In genomic region chr10:21732067-21732772, GRCh38 we compare ENCODE assay signal across 8 cellular contexts.
DNase-seq lines count a peak whose midpoint lies in the region; ATAC-seq and TF ChIP-seq lines count a peak whose summit lies in the region.
"Had no signal": no experiment of that assay in that cellular context is flagged by ENCODE, and none has a peak within 500 bp of the region (broad histone marks: within the 10 kb centered on the region; RNA-seq: fewer than 3 reads in every experiment).

No MANE protein-coding gene starts in this region.

- H3K4me2 ChIP-seq in IMR-90 (ENCODE audit: low read depth, low read length), result no peak overlapping the region

- peak; percentile 88 for ATAC-seq in GM21529 (IDR thresholded peaks at IDR 0.05; ENCODE audit: unreplicated experiment)
- ATAC-seq in IMR-90 (ENCODE audit: low read depth), result peak; percentile 95

- H3K4me1 ChIP-seq in IMR-90 (ENCODE audit: control insufficient read depth, insufficient read depth, low read length), result peaks cover 4% of the 10 kb centered on the region

- TF ChIP-seq RAD21 in IMR-90 (IDR thresholded peaks at IDR 0.05; ENCODE audit: low read length), result peak; percentile 93

- no peak overlapping the region for H3K18ac ChIP-seq in IMR-90 (ENCODE audit: low read depth, low read length)

- H4K5ac ChIP-seq in IMR-90 (ENCODE audit: low read depth, low read length), result no peak overlapping the region

- no peak overlapping the region for H2BK15ac ChIP-seq in IMR-90 (ENCODE audit: low read depth, low read length)

- peak overlapping the region; percentile 38 for H2AFZ ChIP-seq in IMR-90 (replicated peaks; ENCODE audit: low read length, poor library complexity)

- H3K27ac ChIP-seq in IMR-90 (ENCODE audit: insufficient read depth, low read length) (no peak overlapping the region), dorsolateral prefrontal cortex (no peak overlapping the region)
- H3K27ac ChIP-seq: epithelial cell of prostate had no signal

- no peak overlapping the region for H3K56ac ChIP-seq in IMR-90 (ENCODE audit: extremely low read depth, insufficient read depth, low read length)

- no peak overlapping the region for H2BK120ac ChIP-seq in IMR-90 (ENCODE audit: low read depth, low read length)

- intact Hi-C loops in IMR-90 (cut with micrococcal nuclease), result loop anchor here (1.0 to 10.0 kb wide), 6 partner anchors 215 to 453 kb away; no protein-coding TSS in a partner anchor
- intact Hi-C loops in dorsolateral prefrontal cortex (cut with DNase I), result loop anchor here (1.0 to 10.0 kb wide), 2 partner anchors 197 to 237 kb away; partner anchors contain the start of gene MLLT10 (in 1 of the 2)

- TF ChIP-seq POLR2A in IMR-90 (IDR thresholded peaks at IDR 0.05; ENCODE audit: low read depth, low read length), result no peak

- H3K23ac ChIP-seq in IMR-90 (ENCODE audit: low read depth, low read length), result no peak overlapping the region

- DNase-seq in GM03348 (ENCODE audit: low spot score), result peak; percentile 83
- peak; percentile 82 for DNase-seq in IMR-90
- peak; percentile 65 for DNase-seq in SK-N-DZ (ENCODE audit: low spot score)
- peak in 8 of 10 donors; percentile 39 to 77 (median 52) for DNase-seq in dorsolateral prefrontal cortex
- peak; percentile 83 to 88 for DNase-seq in lung microvascular endothelial cell (ENCODE audit: low read depth in 2 of 2)
- peak; percentile 80 for DNase-seq in superior temporal gyrus (ENCODE audit: extremely low spot score)

- H4K91ac ChIP-seq in IMR-90 (ENCODE audit: insufficient read depth, low read depth, low read length), result no peak overlapping the region

- WGBS in IMR-90 (ENCODE audit: extremely low coverage in 2 of 2, insufficient read length in 1 of 2), 2 experiments, result no CpG with 5 or more reads among the region's 10 CpGs

- no peak overlapping the region for H2BK5ac ChIP-seq in IMR-90 (ENCODE audit: low read depth, low read length, poor library complexity, severe bottlenecking)

- H3K9ac ChIP-seq in IMR-90 (ENCODE audit: low read depth, low read length), result no peak overlapping the region

- no peaks in the 10 kb centered on the region for H3K9me3 ChIP-seq in IMR-90 (ENCODE audit: control insufficient read depth, insufficient read depth, low read length)

- H2AK9ac ChIP-seq in IMR-90 (replicated peaks; ENCODE audit: low read depth, low read length, poor library complexity), result no peak overlapping the region

- peaks cover 4% of the 10 kb centered on the region; the same call in 1 of the 2 replicates for H4K20me1 ChIP-seq in IMR-90 (ENCODE audit: insufficient read depth, low read length)

- in situ Hi-C loops in IMR-90 (cut with MboI; ENCODE audit: low sequenced_read_pairs), result loop anchor here (25.0 kb wide), 1 partner anchor 645 kb away; no protein-coding TSS in a partner anchor

- H3K4me3 ChIP-seq in IMR-90 (ENCODE audit: insufficient read depth, low read depth, low read length) (no peak overlapping the region), dorsolateral prefrontal cortex (peak overlapping the region in 1 of 59 donors; percentile 17)

- no peak overlapping the region for H2AK5ac ChIP-seq in IMR-90 (ENCODE audit: low read depth, low read length)

- BruUV-seq in IMR-90 (replicated peaks; lab: Mats Ljungman, UMichigan), result no TSS peak

- no peak overlapping the region; a peak in 1 of 4 replicates for H4K8ac ChIP-seq in IMR-90 (ENCODE audit: low read depth in 2 of 2, low read length in 2 of 2)

- POLR2A ChIA-PET in IMR-90 (lab: Charles Lee; ENCODE audit: unreplicated experiment), result no interaction called here

- no peak overlapping the region for H3K4ac ChIP-seq in IMR-90 (ENCODE audit: low read depth, low read length)

- H3K36me3 ChIP-seq in IMR-90 (ENCODE audit: control insufficient read depth, insufficient read depth, low read length), result peaks cover 17% of the 10 kb centered on the region

- no peaks in the 10 kb centered on the region for H3K27me3 ChIP-seq in IMR-90 (ENCODE audit: control insufficient read depth, insufficient read depth, low read length)
- H3K27me3 ChIP-seq in dorsolateral prefrontal cortex, result no peaks in the 10 kb centered on the region

- peaks cover 9% of the 10 kb centered on the region for H3K9me1 ChIP-seq in IMR-90 (ENCODE audit: insufficient read depth, low read length)

- dilution Hi-C loops in IMR-90 (cut with HindIII; ENCODE audit: low sequenced_read_pairs, unreplicated experiment), result no loop called here

- CTCF ChIA-PET in IMR-90 (lab: Yijun Ruan, JAX), result interaction anchor here (0.6 to 2.0 kb wide), 15 partner anchors 9 to 351 kb away, joined by 3 to 19 read pairs (median 3); no protein-coding TSS in a partner anchor

- no peak overlapping the region for H3K14ac ChIP-seq in IMR-90 (replicated peaks; ENCODE audit: low read depth, low read length)

- TF ChIP-seq CTCF in IMR-90 (conservative IDR thresholded peaks at IDR 0.05; ENCODE audit: low read depth, low read length) (peak; percentile 93), dorsolateral prefrontal cortex (IDR thresholded peaks at IDR 0.05 in 54 of 56, conservative IDR thresholded peaks at IDR 0.05 in 2 of 56; ENCODE audit: low read depth in 1 of 56, partially characterized antibody in 56 of 56) (peak; percentile 33 to 93 (median 80))

- H2BK20ac ChIP-seq in IMR-90 (ENCODE audit: low read depth, low read length), result no peak overlapping the region

- peaks cover 8 to 48% of the 10 kb centered on the region in 2 experiments; a peak in 2 of 4 replicates for H3K79me1 ChIP-seq in IMR-90 (ENCODE audit: low read depth in 1 of 2, low read length in 2 of 2)

TF ChIP-seq in IMR-90, 13 proteins besides CTCF, POLR2A, EP300 and RAD21:
- TF ChIP-seq USF2 (IDR thresholded peaks at IDR 0.05; ENCODE audit: low read depth, low read length) (no peak), CEBPB (IDR thresholded peaks at IDR 0.05; ENCODE audit: low read depth, low read length) (no peak), BHLHE40 (IDR thresholded peaks at IDR 0.05; ENCODE audit: low read depth, low read length) (no peak), ELK1 (IDR thresholded peaks at IDR 0.05; ENCODE audit: borderline replicate concordance, low read depth, low read length) (no peak), FOS (IDR thresholded peaks at IDR 0.05; ENCODE audit: low read depth, low read length) (no peak), RFX5 (IDR thresholded peaks at IDR 0.05; ENCODE audit: low read depth, low read length) (no peak), MAZ (IDR thresholded peaks at IDR 0.05; ENCODE audit: borderline replicate concordance, low read depth, low read length) (0 out of 2 replicates have a peak, but pooled peaks have one; percentile 12), RCOR1 (IDR thresholded peaks at IDR 0.05; ENCODE audit: insufficient replicate concordance, low read length) (no peak), CHD1 (IDR thresholded peaks at IDR 0.05; ENCODE audit: low read depth, low read length) (no peak), NFE2L2 (IDR thresholded peaks at IDR 0.05; ENCODE audit: low read depth, low read length) (no peak), SMC3 (IDR thresholded peaks at IDR 0.05; ENCODE audit: low read depth, low read length) (peak; percentile 91), MXI1 (IDR thresholded peaks at IDR 0.05; ENCODE audit: borderline replicate concordance, low read depth, low read length) (no peak), MAFK (IDR thresholded peaks at IDR 0.05; ENCODE audit: low read depth, low read length) (no peak)
